In the genomic region with DNA sequence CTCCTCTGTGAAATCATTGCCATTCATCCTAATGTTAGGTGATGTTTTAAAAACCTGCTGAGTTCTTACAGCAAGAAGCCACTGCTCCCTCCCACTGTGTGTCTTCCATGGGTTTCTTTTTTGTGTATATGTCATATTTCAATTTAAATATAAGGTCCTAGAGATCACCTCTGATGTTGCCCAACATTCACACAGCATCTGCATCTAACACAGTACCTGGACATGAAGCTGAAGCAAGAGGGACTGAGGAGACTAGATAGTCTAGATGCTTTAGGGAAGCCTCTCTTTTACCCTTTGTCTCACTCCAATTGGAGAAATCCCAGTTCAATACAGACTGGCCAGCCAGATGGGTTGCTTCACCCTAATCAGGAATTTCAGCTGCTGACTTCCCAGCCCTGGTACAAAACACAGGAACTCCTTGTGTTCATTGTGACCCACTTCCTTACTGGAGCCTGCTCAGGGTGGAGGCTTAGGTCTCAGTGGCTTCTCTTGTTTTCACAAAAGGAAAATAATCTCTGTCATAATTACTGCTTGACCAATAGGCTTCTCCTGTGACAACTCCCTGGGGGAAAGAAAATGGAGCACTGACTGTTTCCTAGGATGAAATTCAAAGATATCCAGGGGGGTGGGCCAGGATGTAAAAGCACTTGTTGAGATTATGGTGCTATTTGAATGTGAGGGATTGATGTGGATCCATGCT, we compare ENCODE assay signal across 10 cellular contexts. TPM values are rescaled to one million over a fixed set of nuclear protein-coding genes. Genes with fewer than 3 reads are reported as not detected.
A peak's percentile ranks its signal among the peaks of the same experiment; 100 is the strongest.
DNase-seq lines count a peak whose midpoint lies in the region; ATAC-seq and TF ChIP-seq lines count a peak whose summit lies in the region.
"Had no signal": no experiment of that assay in that cellular context is flagged by ENCODE, and none has a peak within 500 bp of the region (broad histone marks: within the 10 kb centered on the region; RNA-seq: fewer than 3 reads in every experiment).

No MANE protein-coding gene starts in this region.

- no peak for ATAC-seq in HG03095 (IDR thresholded peaks at IDR 0.05; ENCODE audit: unreplicated experiment)
- no peak for ATAC-seq in HG03571 (IDR thresholded peaks at IDR 0.05; ENCODE audit: unreplicated experiment)
- no peak for ATAC-seq in HG02885 (IDR thresholded peaks at IDR 0.05; ENCODE audit: poor library complexity, unreplicated experiment)

- H3K4me1 ChIP-seq in esophagus muscularis mucosa, result peaks cover 62 to 74% (median 72%) of the 10 kb centered on the region in 4 donors

- intact Hi-C loops in esophagus muscularis mucosa (cut with DNase I), result no loop called here

- H3K36me3 ChIP-seq in esophagus muscularis mucosa, result no peaks in the 10 kb centered on the region

- peak; percentile 30 for DNase-seq in COR-L47 (lab: John Stamatoyannopoulos, UW)
- peak; percentile 93 for DNase-seq in NCI-H69 (lab: John Stamatoyannopoulos, UW)
- no peak for DNase-seq in esophagus muscularis mucosa (ENCODE audit: extremely low spot score)
- peak; percentile 56 for DNase-seq in pons (ENCODE audit: low spot score)
- no peak for DNase-seq in NCI-H2227 treated with DMSO at 0.1 percent for 48 hours (lab: John Stamatoyannopoulos, UW)
- DNase-seq: activated CD4-positive, alpha-beta T cell treated with anti-CD3 and anti-CD28 coated beads, Interleukin-2, amount 50 U/mL, for 1 hour; effector CD4-positive, alpha-beta T cell had no signal

- H3K9me3 ChIP-seq in esophagus muscularis mucosa, result no peaks in the 10 kb centered on the region

- H3K27ac ChIP-seq in esophagus muscularis mucosa (replicated peaks in 1 of 4), result peak overlapping the region; percentile 62 to 94 (median 92)

- no peak for TF ChIP-seq POLR2A in esophagus muscularis mucosa (IDR thresholded peaks at IDR 0.05; ENCODE audit: low read depth)

- TF ChIP-seq EP300 in esophagus muscularis mucosa (IDR thresholded peaks at IDR 0.05), result no peak

- no peak for TF ChIP-seq CTCF in esophagus muscularis mucosa (IDR thresholded peaks at IDR 0.05)

- H3K27me3 ChIP-seq in esophagus muscularis mucosa, result no peaks in the 10 kb centered on the region

- H3K4me3 ChIP-seq in esophagus muscularis mucosa, result no peak overlapping the region

RNA-seq across cellular contexts. Expression of a gene that starts 17.3 kb away (rescaled TPM):
- 100 to 1,000 TPM in 3 of 4 donors, 10 to 100 TPM in 1; 67.7 to 656 (median 159) TPM for total RNA-seq in esophagus muscularis mucosa

RNA-seq across cellular contexts. Expression of a gene that starts 28.3 kb away (rescaled TPM):
- total RNA-seq in esophagus muscularis mucosa, result 10 to 100 TPM; 24.5 to 36.8 (median 33.8) TPM

Comparison
In these comparisons a context has a peak if more than half of its experiments do, and no peak if none do; other contexts are left out.
1. DNase-seq: peak in COR-L47 (single experiment), NCI-H69 (single experiment) and pons (single experiment); none in esophagus muscularis mucosa (single experiment) and NCI-H2227 treated with DMSO at 0.1 percent for 48 hours (single experiment).